Comparison of ENCODE assay signal across 1 cellular context in genomic region chr7:17807242-17807641, GRCh38.
TF ChIP-seq lines count a peak whose summit lies in the region.

No MANE protein-coding gene starts in this region.

TF ChIP-seq in K562, 482 proteins besides CTCF, POLR2A, EP300 and RAD21 (continued from another document):
- TF ChIP-seq ZBTB9 (CRISPR knock-in tag; IDR thresholded peaks at IDR 0.05): no peak
- TF ChIP-seq PTTG1 (tag; IDR thresholded peaks at IDR 0.05; ENCODE audit: low read depth): no peak
- TF ChIP-seq MEIS2 (IDR thresholded peaks at IDR 0.05; ENCODE audit: partially characterized antibody): no peak
- no peak for TF ChIP-seq ZNF133 (CRISPR knock-in tag; IDR thresholded peaks at IDR 0.05)
- peak; percentile 57; the same call in 1 of the 2 replicates for TF ChIP-seq TAL1 (IDR thresholded peaks at IDR 0.05)
- TF ChIP-seq FOXJ2 (tag; IDR thresholded peaks at IDR 0.05): no peak
- peak; percentile 6; the same call in 1 of the 2 replicates for TF ChIP-seq KLF16 (IDR thresholded peaks at IDR 0.05)
- no peak for TF ChIP-seq ZNF174 (CRISPR knock-in tag; IDR thresholded peaks at IDR 0.05)
- TF ChIP-seq MLLT1 (IDR thresholded peaks at IDR 0.05): no peak
- no peak for TF ChIP-seq BRCA1 (IDR thresholded peaks at IDR 0.05)
- no peak for TF ChIP-seq BRCA1 (CRISPR knock-in tag; IDR thresholded peaks at IDR 0.05)
- no peak for TF ChIP-seq POLR3G (IDR thresholded peaks at IDR 0.05; ENCODE audit: extremely low read depth, insufficient read length, insufficient replicate concordance)
- no peak for TF ChIP-seq RBM22 (IDR thresholded peaks at IDR 0.05; ENCODE audit: low read depth, low read length, poor library complexity, severe bottlenecking)
- TF ChIP-seq JUNB (CRISPR knock-in tag; conservative IDR thresholded peaks at IDR 0.05): no peak
- TF ChIP-seq NELFE (IDR thresholded peaks at IDR 0.05; ENCODE audit: insufficient read depth, insufficient read length): no peak
- TF ChIP-seq HDAC3 (IDR thresholded peaks at IDR 0.05; ENCODE audit: borderline replicate concordance, partially characterized antibody): no peak
- peak in 1 of 2 experiments; percentile 45; a peak in 1 of 3 replicates for TF ChIP-seq CBX3 (IDR thresholded peaks at IDR 0.05; ENCODE audit: borderline replicate concordance in 1 of 2, low read length in 2 of 2)
- TF ChIP-seq TSHZ1 (CRISPR knock-in tag; IDR thresholded peaks at IDR 0.05): no peak
- no peak for TF ChIP-seq NCOA2 (IDR thresholded peaks at IDR 0.05; ENCODE audit: partially characterized antibody in 2 of 2)
- peak; percentile 32; the same call in 1 of the 2 replicates for TF ChIP-seq ZEB2 (IDR thresholded peaks at IDR 0.05)
- no peak for TF ChIP-seq LEF1 (IDR thresholded peaks at IDR 0.05)
- no peak for TF ChIP-seq ZNF586 (CRISPR knock-in tag; conservative IDR thresholded peaks at IDR 0.05)
- no peak for TF ChIP-seq ZNF311 (CRISPR knock-in tag; IDR thresholded peaks at IDR 0.05)
- TF ChIP-seq RBBP5 (IDR thresholded peaks at IDR 0.05; ENCODE audit: borderline replicate concordance, insufficient read depth, low read length, poor library complexity, severe bottlenecking): no peak
- TF ChIP-seq SIX5 (IDR thresholded peaks at IDR 0.05; ENCODE audit: borderline replicate concordance in 1 of 2, insufficient read depth in 1 of 2, low read depth in 1 of 2, low read length in 2 of 2): no peak
- no peak for TF ChIP-seq ZNF23 (CRISPR knock-in tag; IDR thresholded peaks at IDR 0.05)
- TF ChIP-seq NONO (IDR thresholded peaks at IDR 0.05; ENCODE audit: low read depth in 2 of 2, low read length in 1 of 2): no peak
- no peak for TF ChIP-seq XRCC5 (IDR thresholded peaks at IDR 0.05; ENCODE audit: low read depth, low read length)
